In the genomic region with DNA sequence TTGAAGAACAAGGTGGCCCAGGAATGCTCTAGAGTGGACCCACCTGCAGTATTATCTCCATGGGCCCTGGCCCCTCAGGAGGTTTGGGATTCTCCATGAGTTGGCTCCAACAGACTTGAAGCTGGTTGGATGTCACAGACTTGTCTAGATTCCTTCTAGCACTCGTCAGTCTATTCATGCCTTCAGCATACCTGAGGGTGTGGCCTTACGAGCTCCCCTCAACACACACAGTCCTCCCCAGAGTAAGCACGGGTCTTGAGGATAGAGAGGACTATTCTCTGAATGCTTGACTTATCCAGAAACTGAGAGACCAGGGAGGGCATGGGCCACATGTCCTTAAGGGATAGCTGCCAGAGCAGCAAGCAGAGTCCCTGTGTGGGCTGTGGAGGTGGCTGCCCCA, we compare ENCODE assay signal across 1 cellular context.
TF ChIP-seq lines count a peak whose summit lies in the region.

No MANE protein-coding gene starts in this region.

TF ChIP-seq in SK-N-SH treated with all-trans-retinoic acid at 6 μM for 48 hours, 23 proteins besides CTCF, POLR2A, EP300 and RAD21 (continued from another document):
- TF ChIP-seq, protein P1, sequence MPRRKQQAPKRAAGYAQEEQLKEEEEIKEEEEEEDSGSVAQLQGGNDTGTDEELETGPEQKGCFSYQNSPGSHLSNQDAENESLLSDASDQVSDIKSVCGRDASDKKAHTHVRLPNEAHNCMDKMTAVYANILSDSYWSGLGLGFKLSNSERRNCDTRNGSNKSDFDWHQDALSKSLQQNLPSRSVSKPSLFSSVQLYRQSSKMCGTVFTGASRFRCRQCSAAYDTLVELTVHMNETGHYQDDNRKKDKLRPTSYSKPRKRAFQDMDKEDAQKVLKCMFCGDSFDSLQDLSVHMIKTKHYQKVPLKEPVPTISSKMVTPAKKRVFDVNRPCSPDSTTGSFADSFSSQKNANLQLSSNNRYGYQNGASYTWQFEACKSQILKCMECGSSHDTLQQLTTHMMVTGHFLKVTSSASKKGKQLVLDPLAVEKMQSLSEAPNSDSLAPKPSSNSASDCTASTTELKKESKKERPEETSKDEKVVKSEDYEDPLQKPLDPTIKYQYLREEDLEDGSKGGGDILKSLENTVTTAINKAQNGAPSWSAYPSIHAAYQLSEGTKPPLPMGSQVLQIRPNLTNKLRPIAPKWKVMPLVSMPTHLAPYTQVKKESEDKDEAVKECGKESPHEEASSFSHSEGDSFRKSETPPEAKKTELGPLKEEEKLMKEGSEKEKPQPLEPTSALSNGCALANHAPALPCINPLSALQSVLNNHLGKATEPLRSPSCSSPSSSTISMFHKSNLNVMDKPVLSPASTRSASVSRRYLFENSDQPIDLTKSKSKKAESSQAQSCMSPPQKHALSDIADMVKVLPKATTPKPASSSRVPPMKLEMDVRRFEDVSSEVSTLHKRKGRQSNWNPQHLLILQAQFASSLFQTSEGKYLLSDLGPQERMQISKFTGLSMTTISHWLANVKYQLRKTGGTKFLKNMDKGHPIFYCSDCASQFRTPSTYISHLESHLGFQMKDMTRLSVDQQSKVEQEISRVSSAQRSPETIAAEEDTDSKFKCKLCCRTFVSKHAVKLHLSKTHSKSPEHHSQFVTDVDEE (CRISPR knock-in tag; IDR thresholded peaks at IDR 0.05): no peak
- no peak for TF ChIP-seq ZFP30 (CRISPR knock-in tag; IDR thresholded peaks at IDR 0.05)
- TF ChIP-seq CSDC2 (CRISPR knock-in tag; IDR thresholded peaks at IDR 0.05): no peak
- no peak for TF ChIP-seq GLIS3 (CRISPR knock-in tag; IDR thresholded peaks at IDR 0.05)
- no peak for TF ChIP-seq ARNTL (CRISPR knock-in tag; IDR thresholded peaks at IDR 0.05; ENCODE audit: borderline replicate concordance, low read depth)
- TF ChIP-seq BACH2 (CRISPR knock-in tag; IDR thresholded peaks at IDR 0.05; ENCODE audit: borderline replicate concordance): no peak
- TF ChIP-seq, protein P2, sequence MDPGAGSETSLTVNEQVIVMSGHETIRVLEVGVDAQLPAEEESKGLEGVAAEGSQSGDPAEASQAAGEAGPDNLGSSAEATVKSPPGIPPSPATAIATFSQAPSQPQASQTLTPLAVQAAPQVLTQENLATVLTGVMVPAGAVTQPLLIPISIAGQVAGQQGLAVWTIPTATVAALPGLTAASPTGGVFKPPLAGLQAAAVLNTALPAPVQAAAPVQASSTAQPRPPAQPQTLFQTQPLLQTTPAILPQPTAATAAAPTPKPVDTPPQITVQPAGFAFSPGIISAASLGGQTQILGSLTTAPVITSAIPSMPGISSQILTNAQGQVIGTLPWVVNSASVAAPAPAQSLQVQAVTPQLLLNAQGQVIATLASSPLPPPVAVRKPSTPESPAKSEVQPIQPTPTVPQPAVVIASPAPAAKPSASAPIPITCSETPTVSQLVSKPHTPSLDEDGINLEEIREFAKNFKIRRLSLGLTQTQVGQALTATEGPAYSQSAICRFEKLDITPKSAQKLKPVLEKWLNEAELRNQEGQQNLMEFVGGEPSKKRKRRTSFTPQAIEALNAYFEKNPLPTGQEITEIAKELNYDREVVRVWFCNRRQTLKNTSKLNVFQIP (CRISPR knock-in tag; IDR thresholded peaks at IDR 0.05; ENCODE audit: borderline replicate concordance, low read depth): no peak
- no peak for TF ChIP-seq ZC3H10 (CRISPR knock-in tag; IDR thresholded peaks at IDR 0.05)
